Comparison of ENCODE assay signal across 1 cellular context in genomic region chr4:56978750-56979303, GRCh38.
TF ChIP-seq lines count a peak whose summit lies in the region.

Gene POLR2B, plus strand, starts transcription at chr4:56978896. Its CDS starts 90 bp downstream, at chr4:56978986.

TF ChIP-seq in K562, 482 proteins besides CTCF, POLR2A, EP300 and RAD21 (continued from another document and continues in another):
- TF ChIP-seq SMAD2 (IDR thresholded peaks at IDR 0.05; ENCODE audit: low read depth, low read length) (no peak), NFRKB (IDR thresholded peaks at IDR 0.05; ENCODE audit: low read depth) (peak; percentile 25; the same call in 1 of the 2 replicates), THRA (IDR thresholded peaks at IDR 0.05) (no peak), PURB (CRISPR knock-in tag; IDR thresholded peaks at IDR 0.05; ENCODE audit: low read depth) (no peak), CCNT2 (IDR thresholded peaks at IDR 0.05; ENCODE audit: borderline replicate concordance, extremely low read depth, insufficient read length, low read depth, low read length) (no peak), ZFX (CRISPR knock-in tag; IDR thresholded peaks at IDR 0.05) (peak; percentile 94), E2F6 (IDR thresholded peaks at IDR 0.05; ENCODE audit: borderline replicate concordance in 1 of 2, extremely low read depth in 1 of 2, insufficient read depth in 1 of 2, insufficient read length in 1 of 2, low read depth in 1 of 2, low read length in 1 of 2, poor library complexity in 1 of 2, severe bottlenecking in 1 of 2) (peak in 1 of 2 experiments; percentile 59), RBM25 (IDR thresholded peaks at IDR 0.05; ENCODE audit: low read depth, low read length, severe bottlenecking) (no peak), MCM2 (IDR thresholded peaks at IDR 0.05; ENCODE audit: low read depth) (no peak), ZNF184 (CRISPR knock-in tag; IDR thresholded peaks at IDR 0.05) (no peak), SETDB1 (IDR thresholded peaks at IDR 0.05; ENCODE audit: low read length) (no peak), NRF1 (conservative IDR thresholded peaks at IDR 0.05 in 1 of 2, IDR thresholded peaks at IDR 0.05 in 1 of 2) (peak; percentile 88 to 91), ZFP91 (CRISPR knock-in tag; IDR thresholded peaks at IDR 0.05) (no peak), RCOR1 (IDR thresholded peaks at IDR 0.05; ENCODE audit: borderline replicate concordance in 1 of 2, low read depth in 2 of 2, low read length in 2 of 2) (0 out of 4 replicates have a peak, but pooled peaks of 1 of the 2 experiments have one; percentile 44), PHF20 (IDR thresholded peaks at IDR 0.05; ENCODE audit: partially characterized antibody) (peak; percentile 83), TBL1XR1 (IDR thresholded peaks at IDR 0.05; ENCODE audit: low read length in 2 of 2) (peak in 1 of 2 experiments; percentile 39; a peak in 1 of 4 replicates), HEY1 (CRISPR knock-in tag; IDR thresholded peaks at IDR 0.05; ENCODE audit: borderline replicate concordance) (no peak), SNIP1 (IDR thresholded peaks at IDR 0.05; ENCODE audit: low read depth) (no peak), RBBP5 (IDR thresholded peaks at IDR 0.05; ENCODE audit: borderline replicate concordance, insufficient read depth, low read length, poor library complexity, severe bottlenecking) (peak; percentile 57), ZNF511 (CRISPR knock-in tag; IDR thresholded peaks at IDR 0.05) (peak; percentile 86), E2F8 (IDR thresholded peaks at IDR 0.05; ENCODE audit: low read depth, partially characterized antibody) (peak; percentile 20), HNRNPH1 (optimal IDR thresholded peaks at IDR 0.05; ENCODE audit: low read depth, low read length) (no peak), POLR2H (tag; IDR thresholded peaks at IDR 0.05; ENCODE audit: low read depth) (peak; percentile 83), NR2C2 (CRISPR knock-in tag; IDR thresholded peaks at IDR 0.05) (peak; percentile 61; the same call in 1 of the 2 replicates), NR2C2 (tag; IDR thresholded peaks at IDR 0.05) (peak; percentile 95), GATAD2B (IDR thresholded peaks at IDR 0.05; ENCODE audit: borderline replicate concordance) (no peak), ELK3 (CRISPR knock-in tag; IDR thresholded peaks at IDR 0.05) (no peak), AFF4 (CRISPR knock-in tag; IDR thresholded peaks at IDR 0.05) (0 out of 2 replicates have a peak, but pooled peaks have one; percentile 39), PRPF4 (IDR thresholded peaks at IDR 0.05; ENCODE audit: insufficient read depth, low read depth, low read length, poor library complexity, severe bottlenecking) (no peak), SRSF9 (IDR thresholded peaks at IDR 0.05; ENCODE audit: borderline replicate concordance, low read depth, low read length) (no peak), ZNF551 (CRISPR knock-in tag; IDR thresholded peaks at IDR 0.05) (no peak), RB1 (IDR thresholded peaks at IDR 0.05; ENCODE audit: low read depth) (peak; percentile 10; the same call in 1 of the 2 replicates), IRF1 (CRISPR knock-in tag; IDR thresholded peaks at IDR 0.05; ENCODE audit: borderline replicate concordance) (no peak), SMARCA4 (IDR thresholded peaks at IDR 0.05) (0 out of 2 replicates have a peak, but pooled peaks have one; percentile 17), ZKSCAN8 (CRISPR knock-in tag; IDR thresholded peaks at IDR 0.05) (no peak), HDAC2 (IDR thresholded peaks at IDR 0.05) (peak; percentile 41; the same call in 1 of the 2 replicates), RBM14 (IDR thresholded peaks at IDR 0.05; ENCODE audit: borderline replicate concordance, insufficient read depth, low read depth, low read length) (no peak), TFAM (CRISPR knock-in tag; conservative IDR thresholded peaks at IDR 0.05) (no peak)
